ENCODE assay signal across 20 cellular contexts in the genomic region with DNA sequence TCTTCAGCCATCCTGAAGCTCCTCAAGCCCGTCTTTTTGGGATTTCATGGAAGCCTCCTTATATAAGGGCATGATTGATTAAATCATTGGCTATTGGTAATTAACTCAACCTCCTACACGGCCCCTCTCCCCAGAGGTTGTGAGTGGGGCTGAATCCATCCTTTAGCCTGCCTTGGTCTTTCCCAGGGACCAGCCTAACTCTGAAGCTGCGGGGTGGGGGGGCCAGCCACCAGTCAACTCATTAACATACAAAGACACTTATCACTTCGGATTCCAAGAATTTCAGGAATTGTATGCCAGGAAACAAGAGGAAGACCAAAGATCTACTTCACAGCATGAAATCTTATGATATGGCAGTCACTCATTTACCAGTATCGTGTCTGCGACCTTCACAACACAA. TPM values are rescaled to one million over a fixed set of nuclear protein-coding genes. Genes with fewer than 3 reads are reported as not detected.
"Had no signal": no experiment of that assay in that cellular context is flagged by ENCODE, and none has a peak within 500 bp of the region (broad histone marks: within the 10 kb centered on the region; RNA-seq: fewer than 3 reads in every experiment).

No MANE protein-coding gene starts in this region.

- H3K4me1 ChIP-seq: parathyroid adenoma had no signal

- DNase-seq: activated CD4-positive, alpha-beta T cell treated with anti-CD3 and anti-CD28 coated beads, Interleukin-2, amount 10 ng/mL, durations not matched to agents 7 days and 5 days; activated CD8-positive, alpha-beta T cell treated with anti-CD3 and anti-CD28 coated beads, Interleukin-2, amount 10 ng/mL, durations not matched to agents 7 days and 5 days; activated naive CD4-positive, alpha-beta T cell treated with Interleukin-2 at 50 U/mL for 16 hours; activated naive CD8-positive, alpha-beta T cell treated with anti-CD3 and anti-CD28 coated beads, Interleukin-2, amount 50 U/mL, for 24 hours; activated T-cell treated with anti-CD3 and anti-CD28 coated beads, Interleukin-2, amount 50 U/mL, for 24 hours; aorta; cerebellar nuclear complex; effector memory CD8-positive, alpha-beta T cell; foreskin melanocyte; immature natural killer cell; natural killer cell; SIG-M5; T1000 had no signal

- H3K9ac ChIP-seq: parathyroid adenoma had no signal

- H3K9me3 ChIP-seq: breast epithelium, heart left ventricle, neutrophil had no signal

- H3K27ac ChIP-seq: breast epithelium, epithelial cell of prostate, neutrophil, parathyroid adenoma had no signal

- H2AFZ ChIP-seq: parathyroid adenoma had no signal

- ATAC-seq: activated CD4-positive, CD25-positive, alpha-beta regulatory T cell treated with anti-CD3 and anti-CD28 coated beads, Interleukin-2, amount 50 U/mL, for 24 hours; activated CD8-positive, alpha-beta T cell treated with anti-CD3 and anti-CD28 coated beads, Interleukin-2, amount 10 ng/mL, durations not matched to agents 7 days and 5 days; activated naive CD8-positive, alpha-beta T cell treated with anti-CD3 and anti-CD28 coated beads, Interleukin-2, amount 50 U/mL, for 24 hours; effector memory CD8-positive, alpha-beta T cell; heart left ventricle; natural killer cell had no signal

- H3K79me2 ChIP-seq: parathyroid adenoma had no signal

- H3K27me3 ChIP-seq: breast epithelium had no signal

- H3K4me3 ChIP-seq: breast epithelium, heart left ventricle had no signal

- H3K36me3 ChIP-seq: breast epithelium, neutrophil had no signal

RNA-seq across cellular contexts. Expression of a gene that starts 9.9 kb away (rescaled TPM):
- total RNA-seq: activated CD8-positive, alpha-beta T cell treated with anti-CD3 and anti-CD28 coated beads, Interleukin-2, amount 10 ng/mL, durations not matched to agents 7 days and 5 days; activated T-helper 2 cell treated with anti-CD3 and anti-CD28 coated beads, Interferon-gamma antibody, Interleukin-2, Interleukin-4, amounts not matched to agents 10 μg/mL and 5 μg/mL and 100 μg/mL, durations not matched to agents 14 hours and 24 hours and 36 hours; natural killer cell had no signal
- polyA plus RNA-seq: immature natural killer cell had no signal

RNA-seq across cellular contexts. Expression of a gene that starts 10.1 kb away (rescaled TPM):
- total RNA-seq: activated CD4-positive, alpha-beta T cell treated with anti-CD3 and anti-CD28 coated beads, Interleukin-2, amount 10 ng/mL, durations not matched to agents 7 days and 5 days; activated CD8-positive, alpha-beta T cell treated with anti-CD3 and anti-CD28 coated beads, Interleukin-2, amount 10 ng/mL, durations not matched to agents 7 days and 5 days; activated T-helper 2 cell treated with anti-CD3 and anti-CD28 coated beads, Interferon-gamma antibody, Interleukin-2, Interleukin-4, amounts not matched to agents 10 μg/mL and 5 μg/mL and 100 μg/mL, durations not matched to agents 14 hours and 24 hours and 36 hours; natural killer cell had no signal
- polyA plus RNA-seq: immature natural killer cell had no signal
